8 cellular contexts compared by ENCODE assay signal in the genomic region with DNA sequence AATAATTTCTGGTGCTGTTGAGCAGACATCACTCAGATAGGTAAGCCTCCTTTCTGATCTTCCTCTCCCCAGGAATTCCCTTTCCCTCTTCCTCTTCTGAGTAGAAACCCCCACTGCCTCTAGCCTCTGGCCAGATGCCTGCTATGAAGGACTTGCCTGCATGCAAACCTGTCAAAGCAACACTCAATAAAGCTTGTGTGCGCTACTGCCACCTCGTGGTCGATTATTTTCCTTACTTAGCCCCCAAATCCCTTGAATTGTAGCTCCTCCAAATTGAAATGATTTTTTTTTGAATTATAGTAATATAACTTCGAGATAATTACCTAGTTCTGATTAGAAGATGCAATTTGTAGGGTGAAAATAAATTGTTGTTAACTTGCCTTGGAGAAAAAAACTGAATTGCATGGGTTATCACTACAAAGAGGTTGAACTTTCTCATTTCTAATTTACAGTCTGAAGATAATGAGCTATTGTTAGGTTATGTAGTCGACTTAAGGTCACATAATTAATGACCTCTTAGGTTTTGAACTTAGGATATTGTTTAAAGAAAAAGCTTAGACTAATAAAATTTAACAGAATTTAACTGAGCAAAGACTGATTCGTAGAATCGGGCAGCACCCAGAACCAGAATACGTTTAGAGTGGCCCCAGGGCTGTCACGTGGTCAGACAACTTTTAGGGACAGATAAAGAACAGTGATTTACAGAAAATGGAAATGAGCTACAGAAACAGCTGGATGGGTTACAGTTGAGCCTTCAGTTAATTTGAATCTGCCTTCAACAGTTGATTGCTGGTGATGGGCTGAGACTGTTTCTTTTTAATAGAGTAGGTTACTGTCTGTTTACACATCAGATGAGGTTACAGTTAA.
A peak's percentile ranks its signal among the peaks of the same experiment; 100 is the strongest.
DNase-seq lines count a peak whose midpoint lies in the region; ATAC-seq and TF ChIP-seq lines count a peak whose summit lies in the region.

No MANE protein-coding gene starts in this region.

- no peak overlapping the region for H3K27ac ChIP-seq in HCT116 (ENCODE audit: low read depth, low read length)
- H3K27ac ChIP-seq in mammary epithelial cell (ENCODE audit: insufficient read depth, low read depth, low read length) = no peak overlapping the region

- intact Hi-C loops in HCT116 (cut with micrococcal nuclease) (loop anchor here (5.0 kb wide), 2 partner anchors 1646 to 1926 kb away; no protein-coding TSS in a partner anchor), mammary epithelial cell (cut with micrococcal nuclease) (no loop called here)

- H3K9ac ChIP-seq in HCT116 (ENCODE audit: low read length) (no peak overlapping the region), mammary epithelial cell (ENCODE audit: insufficient read depth, low read length) (no peak overlapping the region)

- no peaks in the 10 kb centered on the region for H3K9me2 ChIP-seq in HCT116 (ENCODE audit: insufficient read depth)

- no peak overlapping the region for H3K4me3 ChIP-seq in HCT116 (replicated peaks in 1 of 2; ENCODE audit: low read depth in 1 of 2, low read length in 2 of 2)
- no peak overlapping the region for H3K4me3 ChIP-seq in NB4 (ENCODE audit: low read depth, low read length)
- H3K4me3 ChIP-seq in mammary epithelial cell (replicated peaks in 1 of 3; ENCODE audit: insufficient read depth in 1 of 3, low read depth in 2 of 3, low read length in 3 of 3) = no peak overlapping the region
- H3K4me3 ChIP-seq in kidney epithelial cell (ENCODE audit: low read depth, low read length) = no peak overlapping the region

- H3K4me1 ChIP-seq in HCT116 (ENCODE audit: control insufficient read depth in 1 of 2, insufficient read depth in 2 of 2, low read length in 2 of 2) (no peaks in the 10 kb centered on the region), mammary epithelial cell (ENCODE audit: insufficient read depth, low read length) (no peaks in the 10 kb centered on the region)

- H3K27me3 ChIP-seq in HCT116 (ENCODE audit: insufficient read depth, low read length) = no peaks in the 10 kb centered on the region
- H3K27me3 ChIP-seq in mammary epithelial cell (ENCODE audit: insufficient read depth, low read length) = no peaks in the 10 kb centered on the region
- H3K27me3 ChIP-seq in kidney epithelial cell (ENCODE audit: control insufficient read depth, insufficient read depth, low read length) = no peaks in the 10 kb centered on the region

- peak in 2 of 3 experiments; percentile 56 to 63; a peak in 4 of 6 replicates for TF ChIP-seq CTCF in HCT116 (IDR thresholded peaks at IDR 0.05 in 2 of 3, conservative IDR thresholded peaks at IDR 0.05 in 1 of 3; ENCODE audit: borderline replicate concordance in 1 of 3, insufficient read depth in 1 of 3, low read depth in 2 of 3, low read length in 2 of 3)
- peak; percentile 46 for TF ChIP-seq CTCF in NB4 (IDR thresholded peaks at IDR 0.05; ENCODE audit: low read depth, low read length)
- TF ChIP-seq CTCF in mammary epithelial cell (conservative IDR thresholded peaks at IDR 0.05 in 1 of 2, IDR thresholded peaks at IDR 0.05 in 1 of 2; ENCODE audit: extremely low read depth in 1 of 2, insufficient read depth in 1 of 2, low read depth in 1 of 2, low read length in 2 of 2) = peak; percentile 79 to 82
- peak; percentile 70 for TF ChIP-seq CTCF in kidney epithelial cell (IDR thresholded peaks at IDR 0.05; ENCODE audit: insufficient read depth, low read length, poor library complexity, severe bottlenecking)

- H3K4me2 ChIP-seq in HCT116 (ENCODE audit: low read length) (no peak overlapping the region), mammary epithelial cell (ENCODE audit: insufficient read depth, low read depth, low read length) (no peak overlapping the region)

- RAD21 ChIA-PET in HCT116 (lab: Charles Lee; ENCODE audit: low non-redundant PET in 1 of 2, low total read pairs in 2 of 2, uncharacterized antibody in 2 of 2, unreplicated experiment in 2 of 2) = no interaction called here

- H3K36me3 ChIP-seq in HCT116 (ENCODE audit: control insufficient read depth in 1 of 2, insufficient read depth in 2 of 2, low read length in 2 of 2) (no peaks in the 10 kb centered on the region), mammary epithelial cell (ENCODE audit: insufficient read depth, low read length) (no peaks in the 10 kb centered on the region), kidney epithelial cell (ENCODE audit: control insufficient read depth, insufficient read depth, low read length) (no peaks in the 10 kb centered on the region)

- BruUV-seq in HCT116 (replicated peaks; lab: Mats Ljungman, UMichigan) = no TSS peak
- no TSS peak for BruUV-seq in mammary epithelial cell (replicated peaks; lab: Mats Ljungman, UMichigan)

- dilution Hi-C loops in mammary epithelial cell (cut with HindIII; ENCODE audit: low sequenced_read_pairs) = no loop called here

- WGBS in mammary epithelial cell (ENCODE audit: low coverage, missing lambda C conversion rate) = 21% methylated on average over 9 of the region's 9 CpGs

- peaks cover 0 to 6% of the 10 kb centered on the region in 2 experiments; a peak in 1 of 4 replicates for H3K9me3 ChIP-seq in HCT116 (ENCODE audit: control insufficient read depth in 1 of 2, insufficient read depth in 1 of 2, low read depth in 1 of 2, low read length in 2 of 2)
- no peaks in the 10 kb centered on the region for H3K9me3 ChIP-seq in mammary epithelial cell (replicated peaks; ENCODE audit: insufficient read depth, low read length)

- peak; percentile 45 for TF ChIP-seq RAD21 in HCT116 (IDR thresholded peaks at IDR 0.05; ENCODE audit: low read depth)

- H3K79me2 ChIP-seq in HCT116 (ENCODE audit: insufficient read depth, low read length) = no peaks in the 10 kb centered on the region
- H3K79me2 ChIP-seq in mammary epithelial cell (ENCODE audit: insufficient read depth, low read length) = no peaks in the 10 kb centered on the region

- ATAC-seq in HCT116 = no peak

- no peak for TF ChIP-seq POLR2A in HCT116 (IDR thresholded peaks at IDR 0.05; ENCODE audit: borderline replicate concordance, extremely low read depth, insufficient read depth, insufficient read length)
- TF ChIP-seq POLR2A in NB4 (IDR thresholded peaks at IDR 0.05; ENCODE audit: extremely low read depth, insufficient read length) = no peak

- H4K20me1 ChIP-seq in HCT116 (ENCODE audit: insufficient read depth) (no peaks in the 10 kb centered on the region), mammary epithelial cell (ENCODE audit: insufficient read depth, low read length) (no peaks in the 10 kb centered on the region)

- DNase-seq in NOMO-1 (lab: John Stamatoyannopoulos, UW; ENCODE audit: unreplicated experiment in 2 of 2) = peak; percentile 4 to 54
- DNase-seq in NOMO-1 treated with dmso at 0.1 percent for 144 hours (lab: John Stamatoyannopoulos, UW; ENCODE audit: unreplicated experiment) = no peak
- peak; percentile 15 for DNase-seq in HCT116 (ENCODE audit: low read depth, low spot score)
- peak; percentile 70 for DNase-seq in NB4 (ENCODE audit: low read depth)
- DNase-seq in T follicular helper cell (ENCODE audit: low read depth) = peak; percentile 15
- DNase-seq in mammary epithelial cell = peak; percentile 41
- peak; percentile 32 for DNase-seq in kidney epithelial cell (ENCODE audit: low read depth)
- peak; percentile 36 for DNase-seq in stimulated activated CD4-positive, alpha-beta T cell treated with anti-CD3 and anti-CD28 coated beads, Interleukin-4, amount 100 ng/mL, for 24 hours

- H2AFZ ChIP-seq in HCT116 (ENCODE audit: low read depth, low read length, poor library complexity, severe bottlenecking) = no peak overlapping the region
- H2AFZ ChIP-seq in mammary epithelial cell (ENCODE audit: low read depth, low read length) = no peak overlapping the region

- POLR2A ChIA-PET in HCT116 (lab: Charles Lee) = no interaction called here

- CTCF ChIA-PET in HCT116 (lab: Charles Lee) = no interaction called here
- CTCF ChIA-PET in mammary epithelial cell (lab: Charles Lee; ENCODE audit: low non-redundant PET) = no interaction called here

- in situ Hi-C loops in mammary epithelial cell (cut with MboI; ENCODE audit: low sequenced_read_pairs in 2 of 2) = no loop called here

TF ChIP-seq in HCT116, 20 proteins besides CTCF, POLR2A, EP300 and RAD21 (continues in another document):
- TF ChIP-seq ZFX (IDR thresholded peaks at IDR 0.05) (no peak), CEBPB (IDR thresholded peaks at IDR 0.05; ENCODE audit: low read depth) (no peak), TCF7L2 (IDR thresholded peaks at IDR 0.05; ENCODE audit: borderline replicate concordance, extremely low read depth, insufficient read depth, insufficient read length) (no peak), ZNF274 (IDR thresholded peaks at IDR 0.05; ENCODE audit: low read depth, low read length) (no peak), EZH2 (IDR thresholded peaks at IDR 0.05) (no peak), EGR1 (IDR thresholded peaks at IDR 0.05; ENCODE audit: low read depth) (no peak), SRF (IDR thresholded peaks at IDR 0.05; ENCODE audit: low read depth) (no peak), JUND (IDR thresholded peaks at IDR 0.05) (no peak), FOSL1 (IDR thresholded peaks at IDR 0.05; ENCODE audit: low read depth) (no peak), POLR2AphosphoS5 (IDR thresholded peaks at IDR 0.05; ENCODE audit: low read depth, low read length) (no peak)
- TF ChIP-seq, protein P1, sequence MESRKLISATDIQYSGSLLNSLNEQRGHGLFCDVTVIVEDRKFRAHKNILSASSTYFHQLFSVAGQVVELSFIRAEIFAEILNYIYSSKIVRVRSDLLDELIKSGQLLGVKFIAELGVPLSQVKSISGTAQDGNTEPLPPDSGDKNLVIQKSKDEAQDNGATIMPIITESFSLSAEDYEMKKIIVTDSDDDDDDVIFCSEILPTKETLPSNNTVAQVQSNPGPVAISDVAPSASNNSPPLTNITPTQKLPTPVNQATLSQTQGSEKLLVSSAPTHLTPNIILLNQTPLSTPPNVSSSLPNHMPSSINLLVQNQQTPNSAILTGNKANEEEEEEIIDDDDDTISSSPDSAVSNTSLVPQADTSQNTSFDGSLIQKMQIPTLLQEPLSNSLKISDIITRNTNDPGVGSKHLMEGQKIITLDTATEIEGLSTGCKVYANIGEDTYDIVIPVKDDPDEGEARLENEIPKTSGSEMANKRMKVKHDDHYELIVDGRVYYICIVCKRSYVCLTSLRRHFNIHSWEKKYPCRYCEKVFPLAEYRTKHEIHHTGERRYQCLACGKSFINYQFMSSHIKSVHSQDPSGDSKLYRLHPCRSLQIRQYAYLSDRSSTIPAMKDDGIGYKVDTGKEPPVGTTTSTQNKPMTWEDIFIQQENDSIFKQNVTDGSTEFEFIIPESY (IDR thresholded peaks at IDR 0.05; ENCODE audit: extremely low read depth, insufficient replicate concordance, low read length) = no peak
- TF ChIP-seq, protein P2, sequence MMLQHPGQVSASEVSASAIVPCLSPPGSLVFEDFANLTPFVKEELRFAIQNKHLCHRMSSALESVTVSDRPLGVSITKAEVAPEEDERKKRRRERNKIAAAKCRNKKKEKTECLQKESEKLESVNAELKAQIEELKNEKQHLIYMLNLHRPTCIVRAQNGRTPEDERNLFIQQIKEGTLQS (IDR thresholded peaks at IDR 0.05) = no peak
- TF ChIP-seq, protein P3, sequence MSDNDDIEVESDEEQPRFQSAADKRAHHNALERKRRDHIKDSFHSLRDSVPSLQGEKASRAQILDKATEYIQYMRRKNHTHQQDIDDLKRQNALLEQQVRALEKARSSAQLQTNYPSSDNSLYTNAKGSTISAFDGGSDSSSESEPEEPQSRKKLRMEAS (IDR thresholded peaks at IDR 0.05) = no peak
